Comparison of ENCODE assay signal across 13 cellular contexts in genomic region chr4:33930497-33930896, GRCh38.
"Had no signal": no experiment of that assay in that cellular context is flagged by ENCODE, and none has a peak within 500 bp of the region (broad histone marks: within the 10 kb centered on the region; RNA-seq: fewer than 3 reads in every experiment).

No MANE protein-coding gene starts in this region.

- H3K27me3 ChIP-seq: body of pancreas, right atrium auricular region, thyroid gland had no signal

- H3K4me3 ChIP-seq: body of pancreas, lower lobe of right lung, right atrium auricular region, thyroid gland had no signal

- DNase-seq: activated CD4-positive, alpha-beta memory T cell treated with anti-CD3 and anti-CD28 coated beads for 36 hours; activated CD4-positive, CD25-positive, alpha-beta regulatory T cell treated with anti-CD3 and anti-CD28 coated beads, Interleukin-2, amount 50 U/mL, for 72 hours; activated gamma-delta T cell treated with Interleukin-2 at 50 U/mL for 16 hours; activated T-cell treated with anti-CD3 and anti-CD28 coated beads, Interleukin-2, amount 50 U/mL, for 48 hours; body of pancreas; effector memory CD4-positive, alpha-beta T cell; immature natural killer cell; left cardiac atrium; lower lobe of right lung; naive thymus-derived CD4-positive, alpha-beta T cell; small intestine; thyroid gland had no signal

- H3K4me1 ChIP-seq: body of pancreas, lower lobe of right lung, right atrium auricular region, thyroid gland had no signal

- H3K36me3 ChIP-seq: lower lobe of right lung, right atrium auricular region, thyroid gland had no signal

- ATAC-seq: body of pancreas; left cardiac atrium; lower lobe of right lung; naive thymus-derived CD4-positive, alpha-beta T cell had no signal

- H3K9me3 ChIP-seq: body of pancreas, lower lobe of right lung, right atrium auricular region, thyroid gland had no signal
